ENCODE assay signal across 31 cellular contexts in genomic region chr17:7124923-7125322, GRCh38. TPM values are rescaled to one million over a fixed set of nuclear protein-coding genes. Genes with fewer than 3 reads are reported as not detected.
"Had no signal": no experiment of that assay in that cellular context is flagged by ENCODE, and none has a peak within 500 bp of the region (broad histone marks: within the 10 kb centered on the region; RNA-seq: fewer than 3 reads in every experiment).

No MANE protein-coding gene starts in this region.

- H3K4me1 Mint-ChIP-seq: immature natural killer cell had no signal

- H3K4me3 Mint-ChIP-seq: immature natural killer cell, mesothelial cell of epicardium, naive B cell had no signal

- H3K4me1 ChIP-seq: colonic mucosa, esophagus squamous epithelium had no signal

- H3K9me3 ChIP-seq: colonic mucosa, esophagus squamous epithelium, gastroesophageal sphincter, heart left ventricle, left lung, lower lobe of right lung, mucosa of descending colon had no signal

- H3K27ac Mint-ChIP-seq: immature natural killer cell, mesothelial cell of epicardium had no signal

- H3K27ac ChIP-seq: colonic mucosa, dorsolateral prefrontal cortex, epithelial cell of prostate, esophagus squamous epithelium, gastroesophageal sphincter, heart left ventricle, hepatocyte, left lung, lower lobe of right lung had no signal

- H3K36me3 ChIP-seq: colonic mucosa, esophagus squamous epithelium, gastroesophageal sphincter, heart left ventricle, left lung, lower lobe of right lung had no signal

- H3K36me3 Mint-ChIP-seq: immature natural killer cell, mesothelial cell of epicardium, naive B cell had no signal

- FAIRE-seq: endothelial cell of umbilical vein, frontal cortex had no signal

- H3K9me3 Mint-ChIP-seq: immature natural killer cell, mesothelial cell of epicardium, naive B cell had no signal

- DNase-seq: colonic mucosa; cortex of kidney; dermis blood vessel endothelial cell; effector CD4-positive, alpha-beta T cell; effector memory CD4-positive, alpha-beta T cell; erythroblast; esophagus squamous epithelium; foreskin fibroblast; heart left ventricle; hypothalamus; immature natural killer cell; islet precursor cell; left cardiac atrium; left ventricle myocardium superior; lower lobe of right lung; mesenchymal stem cell; mucosa of descending colon; naive B cell had no signal

- H3K4me3 ChIP-seq: colonic mucosa, dorsolateral prefrontal cortex, esophagus squamous epithelium, gastroesophageal sphincter, heart left ventricle, hepatocyte, left lung, lower lobe of right lung, mucosa of descending colon had no signal

- ATAC-seq: esophagus mucosa, gastroesophageal sphincter, heart left ventricle, left cardiac atrium, left lung, left ventricle myocardium superior, lower lobe of right lung, mucosa of descending colon had no signal

RNA-seq across cellular contexts. Expression of gene ASGR2, which starts 10.3 kb away (rescaled TPM):
- total RNA-seq: chondrocyte, dermis blood vessel endothelial cell, endothelial cell of umbilical vein, frontal cortex, kidney epithelial cell, lung microvascular endothelial cell, mesothelial cell of epicardium, myocyte had no signal
- polyA plus RNA-seq: endothelial cell of umbilical vein had no signal

RNA-seq across cellular contexts. Expression of gene CLEC10A, which starts 44.9 kb away (rescaled TPM):
- total RNA-seq: chondrocyte, endothelial cell of umbilical vein, frontal cortex, kidney epithelial cell, mesothelial cell of epicardium, myocyte had no signal
